Comparison of ENCODE assay signal across 17 cellular contexts in genomic region chr9:94853887-94854286, GRCh38.
DNase-seq lines count a peak whose midpoint lies in the region; ATAC-seq, FAIRE-seq and TF ChIP-seq lines count a peak whose summit lies in the region.
"Had no signal": no experiment of that assay in that cellular context is flagged by ENCODE, and none has a peak within 500 bp of the region (broad histone marks: within the 10 kb centered on the region; RNA-seq: fewer than 3 reads in every experiment).

No MANE protein-coding gene starts in this region.

- no peaks in the 10 kb centered on the region for H3K27me3 Mint-ChIP-seq in WTC11 (ENCODE audit: low read depth)

- H3K9me3 Mint-ChIP-seq in WTC11, result peaks cover 7% of the 10 kb centered on the region

- WGBS in small intestine, 3 donors, result 8 to 70% (median 31%) methylated on average over 3 of the region's 3 CpGs

- TF ChIP-seq CTCF in WTC11 (IDR thresholded peaks at IDR 0.05), result no peak
- TF ChIP-seq CTCF in GM20000 (IDR thresholded peaks at IDR 0.05; ENCODE audit: extremely low read depth, missing control alignments), result no peak

- peaks cover 3% of the 10 kb centered on the region; the same call in 1 of the 2 replicates for H3K4me1 Mint-ChIP-seq in WTC11

- no peaks in the 10 kb centered on the region for H3K9me3 ChIP-seq in small intestine (ENCODE audit: control insufficient read depth, low read depth)
- H3K9me3 ChIP-seq: lower lobe of right lung, SJSA1 had no signal

- H3K27ac ChIP-seq in small intestine (ENCODE audit: low read depth in 1 of 2, low read length in 1 of 2), result no peak overlapping the region
- H3K27ac ChIP-seq: coronary artery, GM23248, lower lobe of right lung, SJSA1 had no signal

- ATAC-seq in WTC11, result no peak
- ATAC-seq: lower lobe of right lung had no signal

- H3K36me3 Mint-ChIP-seq in WTC11, result peaks cover 5% of the 10 kb centered on the region

- POLR2A ChIA-PET in WTC11 (lab: Charles Lee), result no interaction called here

- FAIRE-seq in small intestine (lab: Jason Lieb, UNC), result no peak

- H3K4me3 ChIP-seq in small intestine (ENCODE audit: low read depth in 1 of 2, low read length in 2 of 2), result no peak overlapping the region
- H3K4me3 ChIP-seq: coronary artery, GM23248, lower lobe of right lung, SJSA1 had no signal

- peak; percentile 65 for DNase-seq in HT-29 (ENCODE audit: low spot score)
- DNase-seq in WTC11 (ENCODE audit: low spot score), result no peak
- DNase-seq in kidney glomerular epithelial cell (lab: John Stamatoyannopoulos, UW), result peak; percentile 88
- peak; percentile 56 for DNase-seq in small intestine
- DNase-seq in GM20000 (ENCODE audit: low spot score), result no peak
- no peak for DNase-seq in NCI-H146 treated with DMSO at 0.1 percent for 48 hours (lab: John Stamatoyannopoulos, UW; ENCODE audit: unreplicated experiment)
- no peak for DNase-seq in NCI-H69 (lab: John Stamatoyannopoulos, UW)
- DNase-seq: activated CD4-positive, alpha-beta T cell treated with anti-CD3 and anti-CD28 coated beads for 1 hour; foreskin melanocyte; GM23248; lower lobe of right lung; NCI-H1694; stimulated activated naive CD4-positive, alpha-beta T cell treated with Interleukin-2 at 50 U/mL for 16 hours; T-helper 9 cell; trophoblast cell had no signal

- no peaks in the 10 kb centered on the region for H3K27me3 ChIP-seq in small intestine (ENCODE audit: control insufficient read depth in 2 of 2, insufficient read depth in 2 of 2, low read length in 2 of 2)
- H3K27me3 ChIP-seq: SJSA1 had no signal

- no peaks in the 10 kb centered on the region for H3K36me3 ChIP-seq in small intestine (ENCODE audit: control insufficient read depth in 2 of 2, insufficient read depth in 2 of 2, low read length in 2 of 2)
- H3K36me3 ChIP-seq: lower lobe of right lung, SJSA1 had no signal

- CTCF ChIA-PET in WTC11 (lab: Charles Lee), result no interaction called here

- H3K4me1 ChIP-seq in small intestine (ENCODE audit: control insufficient read depth in 2 of 2, insufficient read depth in 1 of 2, low read depth in 1 of 2, low read length in 1 of 2), result peaks cover 0 to 2% of the 10 kb centered on the region in 2 donors
- H3K4me1 ChIP-seq: SJSA1 had no signal

- H3K4me3 Mint-ChIP-seq in WTC11, result no peak overlapping the region

- H3K27ac Mint-ChIP-seq in WTC11, result no peak overlapping the region

TF ChIP-seq in WTC11, 78 proteins besides CTCF, POLR2A, EP300 and RAD21:
- TF ChIP-seq ZNF281 (CRISPR knock-in tag; IDR thresholded peaks at IDR 0.05) (no peak), GABPB1 (CRISPR knock-in tag; IDR thresholded peaks at IDR 0.05) (0 out of 2 replicates have a peak, but pooled peaks have one; percentile 10)

Comparison
In these comparisons a context has a peak if more than half of its experiments do, and no peak if none do; other contexts are left out.
1. DNase-seq: peak in HT-29 (single experiment), kidney glomerular epithelial cell (single experiment) and small intestine (single experiment); none in WTC11 (single experiment), GM20000 (single experiment), NCI-H146 treated with DMSO at 0.1 percent for 48 hours (single experiment) and NCI-H69 (single experiment).